15 cellular contexts compared by ENCODE assay signal in genomic region chr12:6542209-6543009, GRCh38. TPM values are rescaled to one million over a fixed set of nuclear protein-coding genes. Genes with fewer than 3 reads are reported as not detected.
DNase-seq lines count a peak whose midpoint lies in the region; ATAC-seq, FAIRE-seq and TF ChIP-seq lines count a peak whose summit lies in the region.
"Had no signal": no experiment of that assay in that cellular context is flagged by ENCODE, and none has a peak within 500 bp of the region (broad histone marks: within the 10 kb centered on the region; RNA-seq: fewer than 3 reads in every experiment).

No MANE protein-coding gene starts in this region.

- H3K4me1 Mint-ChIP-seq in progenitor cell of endocrine pancreas (ENCODE audit: low read depth), result peaks cover 8% of the 10 kb centered on the region

- H3K4me1 ChIP-seq in A673 (ENCODE audit: insufficient read depth, low read length, poor library complexity, severe bottlenecking), result peaks cover 24% of the 10 kb centered on the region
- H3K4me1 ChIP-seq in DND-41 (ENCODE audit: insufficient read depth, low read length), result peaks cover 56% of the 10 kb centered on the region

- peak overlapping the region; percentile 17 for H3K27ac ChIP-seq in A673 (ENCODE audit: low read depth, low read length, poor library complexity, severe bottlenecking)
- peak overlapping the region; percentile 51 for H3K27ac ChIP-seq in DND-41 (ENCODE audit: low read length)
- peak overlapping the region; percentile 9 for H3K27ac ChIP-seq in caudate nucleus (ENCODE audit: low read depth, low read length)
- H3K27ac ChIP-seq: foreskin keratinocyte had no signal

- H3K27ac Mint-ChIP-seq in progenitor cell of endocrine pancreas, result no peak overlapping the region

- DNase-seq in A673 (ENCODE audit: low spot score) (no peak), DND-41 (no peak), caudate nucleus (lab: John Stamatoyannopoulos, UW) (no peak), mucosa of gallbladder (ENCODE audit: low spot score) (peak; percentile 73), progenitor cell of endocrine pancreas (ENCODE audit: low spot score, unreplicated experiment) (no peak), GM12892 (ENCODE audit: insufficient read length) (no peak)
- DNase-seq: activated CD4-positive, alpha-beta T cell treated with anti-CD3 and anti-CD28 coated beads for 1 hour; foreskin keratinocyte; midbrain; NCI-H1417; OCI-M1; testis had no signal

- no peak for FAIRE-seq in GM12892 (lab: Jason Lieb, UNC)
- FAIRE-seq: GM18507 had no signal

- no peak overlapping the region for H2AFZ ChIP-seq in DND-41 (ENCODE audit: low read depth, low read length)

- H3K36me3 ChIP-seq in A673 (ENCODE audit: insufficient read depth, low read length, poor library complexity, severe bottlenecking), result peaks cover 32% of the 10 kb centered on the region
- H3K36me3 ChIP-seq in DND-41 (ENCODE audit: insufficient read depth, low read length), result peaks cover 65% of the 10 kb centered on the region

- H3K4me3 ChIP-seq in A673 (ENCODE audit: low read depth, low read length, poor library complexity, severe bottlenecking) (no peak overlapping the region), DND-41 (ENCODE audit: low read depth in 1 of 2, low read length in 2 of 2) (no peak overlapping the region)
- H3K4me3 ChIP-seq: testis had no signal

- no peak for TF ChIP-seq CTCF in A673 (conservative IDR thresholded peaks at IDR 0.05; ENCODE audit: low read depth, low read length)
- no peak for TF ChIP-seq CTCF in DND-41 (IDR thresholded peaks at IDR 0.05; ENCODE audit: borderline replicate concordance, extremely low read depth, low read length, poor library complexity, severe bottlenecking)
- no peak for TF ChIP-seq CTCF in progenitor cell of endocrine pancreas (IDR thresholded peaks at IDR 0.05; ENCODE audit: unreplicated experiment)

- H3K9me3 Mint-ChIP-seq in progenitor cell of endocrine pancreas (ENCODE audit: low read depth), result no peaks in the 10 kb centered on the region

- H3K27me3 Mint-ChIP-seq in progenitor cell of endocrine pancreas, result no peaks in the 10 kb centered on the region

- no peak for ATAC-seq in DND-41 (ENCODE audit: insufficient read depth, low read depth)
- no peak for ATAC-seq in HG02759 (IDR thresholded peaks at IDR 0.05; ENCODE audit: unreplicated experiment)
- no peak for ATAC-seq in GM21576 (IDR thresholded peaks at IDR 0.05; ENCODE audit: unreplicated experiment)
- ATAC-seq: foreskin keratinocyte had no signal

- CTCF ChIA-PET in A673 (lab: Charles Lee), result no interaction called here

- no peak overlapping the region; the same call in 1 of the 2 replicates for H3K9ac ChIP-seq in DND-41 (ENCODE audit: low read depth, low read length)

- intact Hi-C loops in A673 (cut with micrococcal nuclease; ENCODE audit: unreplicated experiment), result no loop called here

- peaks cover 33% of the 10 kb centered on the region for H4K20me1 ChIP-seq in DND-41 (ENCODE audit: insufficient read depth, low read length)

- H3K36me3 Mint-ChIP-seq in progenitor cell of endocrine pancreas (ENCODE audit: insufficient read depth), result peaks cover 22% of the 10 kb centered on the region

- no peaks in the 10 kb centered on the region for H3K27me3 ChIP-seq in A673 (replicated peaks; ENCODE audit: insufficient read depth, low read depth, low read length, poor library complexity)
- no peaks in the 10 kb centered on the region for H3K27me3 ChIP-seq in DND-41 (ENCODE audit: insufficient read depth, low read length, poor library complexity)
- H3K27me3 ChIP-seq: foreskin keratinocyte, testis had no signal

- H3K4me2 ChIP-seq in DND-41 (ENCODE audit: insufficient read depth, low read length), result no peak overlapping the region

- H3K9me3 ChIP-seq in A673 (ENCODE audit: low read depth, low read length, poor library complexity, severe bottlenecking) (no peaks in the 10 kb centered on the region), DND-41 (ENCODE audit: insufficient read depth, low read length, severe bottlenecking) (no peaks in the 10 kb centered on the region)
- H3K9me3 ChIP-seq: testis had no signal

- no peak overlapping the region for H3K4me3 Mint-ChIP-seq in progenitor cell of endocrine pancreas (ENCODE audit: low read depth)

- TF ChIP-seq POLR2A in GM12892 (IDR thresholded peaks at IDR 0.05; ENCODE audit: low read depth, low read length), result no peak

- H3K79me2 ChIP-seq in DND-41 (ENCODE audit: insufficient read depth, low read length), result peaks cover 6% of the 10 kb centered on the region; the same call in 1 of the 2 replicates

- no TSS peak for BruUV-seq in A673 (replicated peaks; lab: Mats Ljungman, UMichigan)

- POLR2A ChIA-PET in A673 (lab: Charles Lee; ENCODE audit: low non-redundant PET), result no interaction called here

RNA-seq across cellular contexts. Expression of gene GAPDH, which starts 8.1 kb away (rescaled TPM):
- total RNA-seq in A673 (2021) (5,579 and 5,657 TPM in 2 replicates), mucosa of gallbladder (2,392 TPM), progenitor cell of endocrine pancreas (2,230 and 2,287 TPM in 2 replicates)
- 6,742 TPM for polyA plus RNA-seq in GM12892 (2012; ENCODE audit: missing spikeins)

RNA-seq across cellular contexts. Expression of gene IFFO1, which starts 13.4 kb away (rescaled TPM):
- total RNA-seq in A673 (2021) (16.0 and 16.9 TPM in 2 replicates), mucosa of gallbladder (14.2 TPM), progenitor cell of endocrine pancreas (21.7 and 22.3 TPM in 2 replicates)
- 6.2 TPM for polyA plus RNA-seq in GM12892 (2012; ENCODE audit: missing spikeins)

RNA-seq across cellular contexts. Expression of gene NOP2, which starts 25.7 kb away (rescaled TPM):
- total RNA-seq in A673 (2021), result 131 and 177 TPM in 2 replicates
- 19.2 TPM for total RNA-seq in mucosa of gallbladder
- 95.9 and 96.0 TPM in 2 replicates for total RNA-seq in progenitor cell of endocrine pancreas
- 60.0 TPM for polyA plus RNA-seq in GM12892 (2012; ENCODE audit: missing spikeins)

RNA-seq across cellular contexts. Expression of gene NCAPD2, which starts 48.5 kb away (rescaled TPM):
- 125 and 128 TPM in 2 replicates for total RNA-seq in A673 (2021)
- 36.6 TPM for total RNA-seq in mucosa of gallbladder
- total RNA-seq in progenitor cell of endocrine pancreas, result 97.4 and 99.1 TPM in 2 replicates
- polyA plus RNA-seq in GM12892 (2012; ENCODE audit: missing spikeins), result 46.3 TPM

RNA-seq across cellular contexts. Expression of gene MRPL51, which starts 49.3 kb away (rescaled TPM):
- 378 and 401 TPM in 2 replicates for total RNA-seq in A673 (2021)
- total RNA-seq in mucosa of gallbladder, result 134 TPM
- total RNA-seq in progenitor cell of endocrine pancreas, result 279 and 297 TPM in 2 replicates
- polyA plus RNA-seq in GM12892 (2012; ENCODE audit: missing spikeins), result 194 TPM
